ENCODE assay signal across 8 cellular contexts in the genomic region with DNA sequence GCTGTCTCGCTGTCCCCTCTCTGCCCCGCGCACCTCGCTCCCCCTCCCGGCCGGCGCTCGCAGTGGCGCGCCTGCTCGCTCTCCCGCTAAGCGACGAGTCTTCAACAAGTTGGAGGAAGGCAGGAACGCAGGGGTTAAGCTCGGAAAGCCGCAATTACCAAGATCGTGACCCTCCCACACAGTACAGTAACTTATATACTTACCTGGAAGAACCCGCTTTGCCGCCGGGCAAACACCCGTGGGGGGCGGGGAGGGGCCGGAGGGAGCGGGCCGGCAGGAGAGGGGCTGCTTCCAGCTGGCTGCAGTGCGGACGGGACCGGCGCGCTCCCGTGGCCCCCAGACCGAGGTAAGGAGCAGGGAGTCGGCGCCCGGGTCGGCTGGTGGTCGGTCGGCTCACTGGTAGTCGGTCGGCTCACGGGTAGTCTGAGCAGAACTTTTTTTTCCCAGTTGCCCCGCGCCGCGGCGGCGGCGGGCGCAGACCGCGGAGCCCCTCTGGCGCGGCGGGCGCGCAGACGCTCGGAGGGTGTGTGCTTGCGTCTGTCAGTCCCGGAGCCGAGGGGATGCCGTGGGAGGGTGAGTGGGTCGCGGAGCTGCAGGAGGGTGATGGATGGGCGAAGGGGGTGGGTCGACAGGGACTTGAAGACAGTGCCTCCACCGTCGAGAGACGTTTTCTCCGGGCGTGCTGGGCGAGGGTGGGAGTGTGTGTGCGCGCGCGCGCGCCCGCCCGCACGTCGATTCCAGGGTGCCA.
DNase-seq lines count a peak whose midpoint lies in the region; ATAC-seq and TF ChIP-seq lines count a peak whose summit lies in the region.

No MANE protein-coding gene starts in this region.

- H3K36me3 ChIP-seq in MM.1S (replicated peaks; ENCODE audit: insufficient read depth, low read length) (no peaks in the 10 kb centered on the region), prostate gland (no peaks in the 10 kb centered on the region)

- no peaks in the 10 kb centered on the region for H3K9me2 ChIP-seq in MM.1S (replicated peaks; ENCODE audit: insufficient read depth, low read length)

- peak overlapping the region; percentile 75 for H2AFZ ChIP-seq in MM.1S (ENCODE audit: low read length)

- no peaks in the 10 kb centered on the region for H3K79me2 ChIP-seq in MM.1S (ENCODE audit: low read length)

- intact Hi-C loops in prostate gland (cut with DNase I): no loop called here

- TF ChIP-seq CTCF in MM.1S (IDR thresholded peaks at IDR 0.05; ENCODE audit: low read length): peak; percentile 37
- TF ChIP-seq CTCF in prostate gland (IDR thresholded peaks at IDR 0.05): no peak

- ATAC-seq in GM18517 (IDR thresholded peaks at IDR 0.05; ENCODE audit: unreplicated experiment): no peak
- no peak for ATAC-seq in GM19397 (IDR thresholded peaks at IDR 0.05; ENCODE audit: unreplicated experiment)

- peak; percentile 69 for DNase-seq in activated effector memory CD4-positive, alpha-beta T cell treated with anti-CD3 and anti-CD28 coated beads, Interleukin-2, amount 50 U/mL, for 16 hours
- DNase-seq in activated effector memory CD4-positive, alpha-beta T cell treated with Interleukin-2 at 50 U/mL for 16 hours: no peak
- DNase-seq in MM.1S (no peak), germinal center (ENCODE audit: low spot score) (peak; percentile 56), prostate gland (ENCODE audit: low spot score) (no peak)
- DNase-seq in activated CD8-positive, alpha-beta memory T cell treated with anti-CD3 and anti-CD28 coated beads, Interleukin-2, amount 50 U/mL, for 24 hours (ENCODE audit: extremely low read depth): peak; percentile 8

- no peak for TF ChIP-seq POLR2A in prostate gland (IDR thresholded peaks at IDR 0.05)

- H3K9ac ChIP-seq in MM.1S (ENCODE audit: low read length): no peak overlapping the region; the same call in 1 of the 2 replicates

- H3K4me3 ChIP-seq in MM.1S (ENCODE audit: low read length) (peak overlapping the region; percentile 74), prostate gland (peak overlapping the region; percentile 10 to 34)

- 2% methylated on average over 53 of the region's 83 CpGs for WGBS in prostate gland

- no peaks in the 10 kb centered on the region for H3F3A ChIP-seq in MM.1S (ENCODE audit: insufficient read depth, low read length)

- no peaks in the 10 kb centered on the region for H4K20me1 ChIP-seq in MM.1S (ENCODE audit: insufficient read depth, low read length)

- H3K9me3 ChIP-seq in MM.1S (replicated peaks; ENCODE audit: insufficient read depth, low read length): no peaks in the 10 kb centered on the region
- H3K9me3 ChIP-seq in prostate gland: no peaks in the 10 kb centered on the region

- H3K27ac ChIP-seq in MM.1S (ENCODE audit: low read length) (no peak overlapping the region), prostate gland (no peak overlapping the region)

- peaks cover 87% of the 10 kb centered on the region for H3K27me3 ChIP-seq in MM.1S (replicated peaks; ENCODE audit: insufficient read depth, low read length)
- peaks cover 50% of the 10 kb centered on the region for H3K27me3 ChIP-seq in prostate gland (replicated peaks; ENCODE audit: insufficient read depth)

- H3K4me1 ChIP-seq in MM.1S (ENCODE audit: low read length) (peaks cover 9% of the 10 kb centered on the region), prostate gland (replicated peaks) (no peaks in the 10 kb centered on the region)

- H3K4me2 ChIP-seq in MM.1S (ENCODE audit: low read depth, low read length): peak overlapping the region; percentile 96

Comparison
In these comparisons a context has a peak if more than half of its experiments do, and no peak if none do; other contexts are left out.
1. DNase-seq: peak in activated effector memory CD4-positive, alpha-beta T cell treated with anti-CD3 and anti-CD28 coated beads, Interleukin-2, amount 50 U/mL, for 16 hours (single experiment), activated CD8-positive, alpha-beta memory T cell treated with anti-CD3 and anti-CD28 coated beads, Interleukin-2, amount 50 U/mL, for 24 hours (single experiment) and germinal center (single experiment); none in activated effector memory CD4-positive, alpha-beta T cell treated with Interleukin-2 at 50 U/mL for 16 hours (single experiment), MM.1S (single experiment) and prostate gland (single experiment).